ENCODE assay signal across 12 cellular contexts in the genomic region with DNA sequence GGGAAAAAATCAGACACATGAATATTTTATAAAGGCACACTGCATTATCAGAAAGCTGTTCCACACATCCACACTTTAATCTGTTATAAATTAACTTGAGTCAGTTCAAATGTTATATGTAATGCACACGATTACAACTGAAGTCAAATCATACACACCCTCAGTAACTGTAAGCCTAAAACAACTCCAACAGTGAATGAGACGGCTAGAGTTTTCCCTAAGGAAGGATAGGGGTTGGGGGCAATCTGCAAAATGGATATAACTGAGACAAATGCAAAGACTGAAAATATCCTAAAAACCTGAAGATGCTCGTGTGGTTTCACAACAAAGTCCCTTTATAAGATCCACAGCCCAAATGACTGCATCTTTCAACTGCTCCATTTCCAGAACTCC.
DNase-seq lines count a peak whose midpoint lies in the region; ATAC-seq and TF ChIP-seq lines count a peak whose summit lies in the region.
"Had no signal": no experiment of that assay in that cellular context is flagged by ENCODE, and none has a peak within 500 bp of the region (broad histone marks: within the 10 kb centered on the region; RNA-seq: fewer than 3 reads in every experiment).

No MANE protein-coding gene starts in this region.

- H3K4me1 Mint-ChIP-seq in nephron: peaks cover 48% of the 10 kb centered on the region
- H3K4me1 Mint-ChIP-seq in immature natural killer cell: peaks cover 13 to 14% of the 10 kb centered on the region in 2 donors
- H3K4me1 Mint-ChIP-seq: memory B cell had no signal

- DNase-seq in right atrium auricular region (ENCODE audit: low spot score): no peak
- no peak for DNase-seq in left cardiac atrium
- no peak for DNase-seq in choroid plexus epithelial cell (ENCODE audit: low read depth)
- DNase-seq in immature natural killer cell: no peak
- DNase-seq in mucosa of descending colon: no peak
- DNase-seq: GDM1, NCI-H187, T1000 had no signal

- H3K36me3 Mint-ChIP-seq in nephron (ENCODE audit: low read depth) (no peaks in the 10 kb centered on the region), immature natural killer cell (peaks cover 0 to 5% (median 0%) of the 10 kb centered on the region in 3 donors)
- H3K36me3 Mint-ChIP-seq: memory B cell had no signal

- ATAC-seq in left cardiac atrium: no peak
- ATAC-seq in HG03175 (IDR thresholded peaks at IDR 0.05; ENCODE audit: unreplicated experiment): no peak
- no peak for ATAC-seq in GM19324 (IDR thresholded peaks at IDR 0.05; ENCODE audit: low FRiP score, unreplicated experiment)
- ATAC-seq in mucosa of descending colon: no peak

- H3K27me3 Mint-ChIP-seq in nephron (ENCODE audit: low read depth) (no peaks in the 10 kb centered on the region), immature natural killer cell (ENCODE audit: low read depth in 3 of 3) (peaks cover 0 to 2% (median 0%) of the 10 kb centered on the region in 3 donors)

- intact Hi-C loops in left cardiac atrium (cut with DNase I) (no loop called here), mucosa of descending colon (cut with DNase I, micrococcal nuclease) (loop anchor here in 1 of 2 donors (10.0 kb wide), 1 partner anchor 69 kb away; no protein-coding TSS in a partner anchor)

- H3K4me3 ChIP-seq in right atrium auricular region: peak overlapping the region in 1 of 2 donors; percentile 37
- peak overlapping the region; percentile 26 for H3K4me3 ChIP-seq in choroid plexus epithelial cell (ENCODE audit: low read depth, low read length)
- no peak overlapping the region for H3K4me3 ChIP-seq in mucosa of descending colon

- no peaks in the 10 kb centered on the region for H3K27me3 ChIP-seq in right atrium auricular region

- peaks cover 0 to 11% of the 10 kb centered on the region in 2 donors for H3K4me1 ChIP-seq in right atrium auricular region
- H3K4me1 ChIP-seq in mucosa of descending colon (ENCODE audit: low read depth): no peaks in the 10 kb centered on the region

- peak overlapping the region in 1 of 3 experiments; percentile 72 for H3K4me3 Mint-ChIP-seq in nephron
- no peak overlapping the region for H3K4me3 Mint-ChIP-seq in immature natural killer cell
- H3K4me3 Mint-ChIP-seq: memory B cell had no signal

- TF ChIP-seq CTCF in right atrium auricular region (IDR thresholded peaks at IDR 0.05) (no peak), choroid plexus epithelial cell (conservative IDR thresholded peaks at IDR 0.05; ENCODE audit: low read depth, low read length) (no peak), nephron (IDR thresholded peaks at IDR 0.05; ENCODE audit: unreplicated experiment in 3 of 3) (no peak), mucosa of descending colon (IDR thresholded peaks at IDR 0.05) (no peak)

- H3K9me3 ChIP-seq in right atrium auricular region (no peaks in the 10 kb centered on the region), mucosa of descending colon (no peaks in the 10 kb centered on the region)

- H3K27ac ChIP-seq in right atrium auricular region: peak overlapping the region; percentile 80 to 86

- H3K27ac Mint-ChIP-seq in nephron (peak overlapping the region; percentile 97 to 100 (median 98)), immature natural killer cell (no peak overlapping the region)
- H3K27ac Mint-ChIP-seq: memory B cell had no signal

- H3K36me3 ChIP-seq in right atrium auricular region (no peaks in the 10 kb centered on the region), mucosa of descending colon (ENCODE audit: low read depth) (no peaks in the 10 kb centered on the region)

- H3K9me3 Mint-ChIP-seq in nephron: no peaks in the 10 kb centered on the region
- no peaks in the 10 kb centered on the region for H3K9me3 Mint-ChIP-seq in immature natural killer cell

Comparison
In these comparisons a context has a peak if more than half of its experiments do, and no peak if none do; other contexts are left out.
1. H3K27ac Mint-ChIP-seq: peak in nephron (3 of 3); none in immature natural killer cell (0 of 6).